ENCODE assay signal across 2 cellular contexts in genomic region chr16:9155876-9156275, GRCh38.
TF ChIP-seq lines count a peak whose summit lies in the region.

No MANE protein-coding gene starts in this region.

TF ChIP-seq in GM23338, 12 proteins besides CTCF, POLR2A, EP300 and RAD21 (continued from another document):
- TF ChIP-seq REST (IDR thresholded peaks at IDR 0.05; ENCODE audit: unreplicated experiment), result no peak
- no peak for TF ChIP-seq EZH2 (IDR thresholded peaks at IDR 0.05; ENCODE audit: low read depth, unreplicated experiment)
- TF ChIP-seq ZNF462 (CRISPR knock-in tag; IDR thresholded peaks at IDR 0.05), result no peak
- TF ChIP-seq POLR2AphosphoS5 (IDR thresholded peaks at IDR 0.05; ENCODE audit: low read depth), result no peak
- no peak for TF ChIP-seq STAT1 (IDR thresholded peaks at IDR 0.05; ENCODE audit: unreplicated experiment)
- TF ChIP-seq ETS1 (IDR thresholded peaks at IDR 0.05), result no peak

TF ChIP-seq in WTC11, 78 proteins besides CTCF, POLR2A, EP300 and RAD21 (continued from another document):
- no peak for TF ChIP-seq ZNF281 (CRISPR knock-in tag; IDR thresholded peaks at IDR 0.05)
- TF ChIP-seq HMGA2 (CRISPR knock-in tag; IDR thresholded peaks at IDR 0.05), result no peak
- TF ChIP-seq USF1 (CRISPR knock-in tag; IDR thresholded peaks at IDR 0.05), result no peak
- TF ChIP-seq RELA (CRISPR knock-in tag; IDR thresholded peaks at IDR 0.05; ENCODE audit: borderline replicate concordance), result no peak
- no peak for TF ChIP-seq IRF2 (CRISPR knock-in tag; IDR thresholded peaks at IDR 0.05; ENCODE audit: borderline replicate concordance, low read depth)
- no peak for TF ChIP-seq TEAD1 (CRISPR knock-in tag; IDR thresholded peaks at IDR 0.05)
- no peak for TF ChIP-seq ZNF121 (CRISPR knock-in tag; IDR thresholded peaks at IDR 0.05)
